ENCODE assay signal across 1 cellular context in the genomic region with DNA sequence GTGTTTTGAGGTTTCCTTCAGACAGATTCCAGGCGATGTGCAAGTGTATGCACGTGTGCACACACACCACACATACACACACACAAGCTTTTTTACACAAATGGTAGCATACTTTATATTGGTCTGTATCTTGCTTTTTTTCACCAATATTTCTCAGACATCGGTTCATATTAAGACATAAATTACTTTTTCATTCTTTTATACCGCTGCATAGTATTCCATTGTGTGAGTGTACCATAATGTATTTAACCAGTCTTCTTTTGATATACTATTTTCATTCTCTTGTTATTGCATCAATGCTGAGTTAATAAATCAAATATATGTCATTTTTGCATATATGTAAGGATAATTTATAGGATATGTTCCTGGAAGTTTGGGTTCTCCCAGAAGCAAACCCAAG.
TF ChIP-seq lines count a peak whose summit lies in the region.

No MANE protein-coding gene starts in this region.

TF ChIP-seq in GM23338, 12 proteins besides CTCF, POLR2A, EP300 and RAD21 (continued from another document):
- TF ChIP-seq EZH2phosphoT487 (IDR thresholded peaks at IDR 0.05; ENCODE audit: unreplicated experiment) (no peak), ZNF331 (CRISPR knock-in tag; IDR thresholded peaks at IDR 0.05; ENCODE audit: low read depth) (no peak), STAT1 (IDR thresholded peaks at IDR 0.05; ENCODE audit: unreplicated experiment) (no peak), CREB1 (CRISPR knock-in tag; IDR thresholded peaks at IDR 0.05; ENCODE audit: low read depth) (no peak), EZH2 (IDR thresholded peaks at IDR 0.05; ENCODE audit: low read depth, unreplicated experiment) (no peak), JUNB (IDR thresholded peaks at IDR 0.05; ENCODE audit: unreplicated experiment) (no peak), ZNF114 (CRISPR knock-in tag; IDR thresholded peaks at IDR 0.05) (no peak), NANOG (IDR thresholded peaks at IDR 0.05; ENCODE audit: borderline replicate concordance) (no peak)
- TF ChIP-seq, protein P1, sequence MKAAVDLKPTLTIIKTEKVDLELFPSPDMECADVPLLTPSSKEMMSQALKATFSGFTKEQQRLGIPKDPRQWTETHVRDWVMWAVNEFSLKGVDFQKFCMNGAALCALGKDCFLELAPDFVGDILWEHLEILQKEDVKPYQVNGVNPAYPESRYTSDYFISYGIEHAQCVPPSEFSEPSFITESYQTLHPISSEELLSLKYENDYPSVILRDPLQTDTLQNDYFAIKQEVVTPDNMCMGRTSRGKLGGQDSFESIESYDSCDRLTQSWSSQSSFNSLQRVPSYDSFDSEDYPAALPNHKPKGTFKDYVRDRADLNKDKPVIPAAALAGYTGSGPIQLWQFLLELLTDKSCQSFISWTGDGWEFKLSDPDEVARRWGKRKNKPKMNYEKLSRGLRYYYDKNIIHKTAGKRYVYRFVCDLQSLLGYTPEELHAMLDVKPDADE (IDR thresholded peaks at IDR 0.05), result no peak
- TF ChIP-seq, protein P2, sequence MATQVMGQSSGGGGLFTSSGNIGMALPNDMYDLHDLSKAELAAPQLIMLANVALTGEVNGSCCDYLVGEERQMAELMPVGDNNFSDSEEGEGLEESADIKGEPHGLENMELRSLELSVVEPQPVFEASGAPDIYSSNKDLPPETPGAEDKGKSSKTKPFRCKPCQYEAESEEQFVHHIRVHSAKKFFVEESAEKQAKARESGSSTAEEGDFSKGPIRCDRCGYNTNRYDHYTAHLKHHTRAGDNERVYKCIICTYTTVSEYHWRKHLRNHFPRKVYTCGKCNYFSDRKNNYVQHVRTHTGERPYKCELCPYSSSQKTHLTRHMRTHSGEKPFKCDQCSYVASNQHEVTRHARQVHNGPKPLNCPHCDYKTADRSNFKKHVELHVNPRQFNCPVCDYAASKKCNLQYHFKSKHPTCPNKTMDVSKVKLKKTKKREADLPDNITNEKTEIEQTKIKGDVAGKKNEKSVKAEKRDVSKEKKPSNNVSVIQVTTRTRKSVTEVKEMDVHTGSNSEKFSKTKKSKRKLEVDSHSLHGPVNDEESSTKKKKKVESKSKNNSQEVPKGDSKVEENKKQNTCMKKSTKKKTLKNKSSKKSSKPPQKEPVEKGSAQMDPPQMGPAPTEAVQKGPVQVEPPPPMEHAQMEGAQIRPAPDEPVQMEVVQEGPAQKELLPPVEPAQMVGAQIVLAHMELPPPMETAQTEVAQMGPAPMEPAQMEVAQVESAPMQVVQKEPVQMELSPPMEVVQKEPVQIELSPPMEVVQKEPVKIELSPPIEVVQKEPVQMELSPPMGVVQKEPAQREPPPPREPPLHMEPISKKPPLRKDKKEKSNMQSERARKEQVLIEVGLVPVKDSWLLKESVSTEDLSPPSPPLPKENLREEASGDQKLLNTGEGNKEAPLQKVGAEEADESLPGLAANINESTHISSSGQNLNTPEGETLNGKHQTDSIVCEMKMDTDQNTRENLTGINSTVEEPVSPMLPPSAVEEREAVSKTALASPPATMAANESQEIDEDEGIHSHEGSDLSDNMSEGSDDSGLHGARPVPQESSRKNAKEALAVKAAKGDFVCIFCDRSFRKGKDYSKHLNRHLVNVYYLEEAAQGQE (IDR thresholded peaks at IDR 0.05; ENCODE audit: unreplicated experiment), result no peak
- TF ChIP-seq, protein P3, sequence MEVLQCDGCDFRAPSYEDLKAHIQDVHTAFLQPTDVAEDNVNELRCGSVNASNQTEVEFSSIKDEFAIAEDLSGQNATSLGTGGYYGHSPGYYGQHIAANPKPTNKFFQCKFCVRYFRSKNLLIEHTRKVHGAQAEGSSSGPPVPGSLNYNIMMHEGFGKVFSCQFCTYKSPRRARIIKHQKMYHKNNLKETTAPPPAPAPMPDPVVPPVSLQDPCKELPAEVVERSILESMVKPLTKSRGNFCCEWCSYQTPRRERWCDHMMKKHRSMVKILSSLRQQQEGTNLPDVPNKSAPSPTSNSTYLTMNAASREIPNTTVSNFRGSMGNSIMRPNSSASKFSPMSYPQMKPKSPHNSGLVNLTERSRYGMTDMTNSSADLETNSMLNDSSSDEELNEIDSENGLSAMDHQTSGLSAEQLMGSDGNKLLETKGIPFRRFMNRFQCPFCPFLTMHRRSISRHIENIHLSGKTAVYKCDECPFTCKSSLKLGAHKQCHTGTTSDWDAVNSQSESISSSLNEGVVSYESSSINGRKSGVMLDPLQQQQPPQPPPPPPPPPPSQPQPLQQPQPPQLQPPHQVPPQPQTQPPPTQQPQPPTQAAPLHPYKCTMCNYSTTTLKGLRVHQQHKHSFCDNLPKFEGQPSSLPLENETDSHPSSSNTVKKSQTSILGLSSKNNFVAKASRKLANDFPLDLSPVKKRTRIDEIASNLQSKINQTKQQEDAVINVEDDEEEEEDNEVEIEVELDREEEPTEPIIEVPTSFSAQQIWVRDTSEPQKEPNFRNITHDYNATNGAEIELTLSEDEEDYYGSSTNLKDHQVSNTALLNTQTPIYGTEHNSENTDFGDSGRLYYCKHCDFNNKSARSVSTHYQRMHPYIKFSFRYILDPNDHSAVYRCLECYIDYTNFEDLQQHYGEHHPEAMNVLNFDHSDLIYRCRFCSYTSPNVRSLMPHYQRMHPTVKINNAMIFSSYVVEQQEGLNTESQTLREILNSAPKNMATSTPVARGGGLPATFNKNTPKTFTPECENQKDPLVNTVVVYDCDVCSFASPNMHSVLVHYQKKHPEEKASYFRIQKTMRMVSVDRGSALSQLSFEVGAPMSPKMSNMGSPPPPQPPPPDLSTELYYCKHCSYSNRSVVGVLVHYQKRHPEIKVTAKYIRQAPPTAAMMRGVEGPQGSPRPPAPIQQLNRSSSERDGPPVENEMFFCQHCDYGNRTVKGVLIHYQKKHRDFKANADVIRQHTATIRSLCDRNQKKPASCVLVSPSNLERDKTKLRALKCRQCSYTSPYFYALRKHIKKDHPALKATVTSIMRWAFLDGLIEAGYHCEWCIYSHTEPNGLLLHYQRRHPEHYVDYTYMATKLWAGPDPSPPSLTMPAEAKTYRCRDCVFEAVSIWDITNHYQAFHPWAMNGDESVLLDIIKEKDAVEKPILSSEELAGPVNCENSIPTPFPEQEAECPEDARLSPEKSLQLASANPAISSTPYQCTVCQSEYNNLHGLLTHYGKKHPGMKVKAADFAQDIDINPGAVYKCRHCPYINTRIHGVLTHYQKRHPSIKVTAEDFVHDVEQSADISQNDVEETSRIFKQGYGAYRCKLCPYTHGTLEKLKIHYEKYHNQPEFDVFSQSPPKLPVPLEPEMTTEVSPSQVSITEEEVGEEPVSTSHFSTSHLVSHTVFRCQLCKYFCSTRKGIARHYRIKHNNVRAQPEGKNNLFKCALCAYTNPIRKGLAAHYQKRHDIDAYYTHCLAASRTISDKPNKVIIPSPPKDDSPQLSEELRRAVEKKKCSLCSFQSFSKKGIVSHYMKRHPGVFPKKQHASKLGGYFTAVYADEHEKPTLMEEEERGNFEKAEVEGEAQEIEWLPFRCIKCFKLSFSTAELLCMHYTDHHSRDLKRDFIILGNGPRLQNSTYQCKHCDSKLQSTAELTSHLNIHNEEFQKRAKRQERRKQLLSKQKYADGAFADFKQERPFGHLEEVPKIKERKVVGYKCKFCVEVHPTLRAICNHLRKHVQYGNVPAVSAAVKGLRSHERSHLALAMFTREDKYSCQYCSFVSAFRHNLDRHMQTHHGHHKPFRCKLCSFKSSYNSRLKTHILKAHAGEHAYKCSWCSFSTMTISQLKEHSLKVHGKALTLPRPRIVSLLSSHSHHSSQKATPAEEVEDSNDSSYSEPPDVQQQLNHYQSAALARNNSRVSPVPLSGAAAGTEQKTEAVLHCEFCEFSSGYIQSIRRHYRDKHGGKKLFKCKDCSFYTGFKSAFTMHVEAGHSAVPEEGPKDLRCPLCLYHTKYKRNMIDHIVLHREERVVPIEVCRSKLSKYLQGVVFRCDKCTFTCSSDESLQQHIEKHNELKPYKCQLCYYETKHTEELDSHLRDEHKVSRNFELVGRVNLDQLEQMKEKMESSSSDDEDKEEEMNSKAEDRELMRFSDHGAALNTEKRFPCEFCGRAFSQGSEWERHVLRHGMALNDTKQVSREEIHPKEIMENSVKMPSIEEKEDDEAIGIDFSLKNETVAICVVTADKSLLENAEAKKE (CRISPR knock-in tag; IDR thresholded peaks at IDR 0.05), result no peak
